ENCODE assay signal across 14 cellular contexts in genomic region chr2:9097871-9098270, GRCh38.
"Had no signal": no experiment of that assay in that cellular context is flagged by ENCODE, and none has a peak within 500 bp of the region (broad histone marks: within the 10 kb centered on the region; RNA-seq: fewer than 3 reads in every experiment).

No MANE protein-coding gene starts in this region.

- ATAC-seq: esophagus mucosa; gastrocnemius medialis; naive thymus-derived CD8-positive, alpha-beta T cell had no signal

- H3K4me1 ChIP-seq: gastrocnemius medialis had no signal

- H3K4me3 ChIP-seq: gastrocnemius medialis, heart right ventricle, ovary, right atrium auricular region, sigmoid colon, skin epidermis had no signal

- DNase-seq: effector memory CD4-positive, alpha-beta T cell; gastrocnemius medialis; hypothalamus; naive thymus-derived CD8-positive, alpha-beta T cell; ovary; sigmoid colon; stimulated activated CD4-positive, alpha-beta T cell treated with anti-CD3 and anti-CD28 coated beads, Interleukin-2, amount 100 ng/mL, for 24 hours; stimulated activated naive CD4-positive, alpha-beta T cell treated with Interleukin-2 at 50 U/mL for 16 hours had no signal

- H3K27ac Mint-ChIP-seq: naive thymus-derived CD8-positive, alpha-beta T cell had no signal

- H3K4me3 Mint-ChIP-seq: naive thymus-derived CD8-positive, alpha-beta T cell had no signal

- H3K36me3 Mint-ChIP-seq: naive thymus-derived CD8-positive, alpha-beta T cell had no signal

- H3K27me3 ChIP-seq: gastrocnemius medialis, heart right ventricle, ovary, right atrium auricular region, sigmoid colon had no signal

- H3K9me3 ChIP-seq: gastrocnemius medialis, heart right ventricle, ovary, right atrium auricular region, sigmoid colon had no signal

- H3K36me3 ChIP-seq: gastrocnemius medialis, heart right ventricle, ovary, right atrium auricular region, sigmoid colon had no signal

- H3K9me3 Mint-ChIP-seq: naive thymus-derived CD8-positive, alpha-beta T cell had no signal

- FAIRE-seq: endometrium, islet of Langerhans had no signal

- H3K27ac ChIP-seq: gastrocnemius medialis, heart right ventricle, ovary, right atrium auricular region, sigmoid colon, skin epidermis had no signal
